ENCODE assay signal across 1 cellular context in the genomic region with DNA sequence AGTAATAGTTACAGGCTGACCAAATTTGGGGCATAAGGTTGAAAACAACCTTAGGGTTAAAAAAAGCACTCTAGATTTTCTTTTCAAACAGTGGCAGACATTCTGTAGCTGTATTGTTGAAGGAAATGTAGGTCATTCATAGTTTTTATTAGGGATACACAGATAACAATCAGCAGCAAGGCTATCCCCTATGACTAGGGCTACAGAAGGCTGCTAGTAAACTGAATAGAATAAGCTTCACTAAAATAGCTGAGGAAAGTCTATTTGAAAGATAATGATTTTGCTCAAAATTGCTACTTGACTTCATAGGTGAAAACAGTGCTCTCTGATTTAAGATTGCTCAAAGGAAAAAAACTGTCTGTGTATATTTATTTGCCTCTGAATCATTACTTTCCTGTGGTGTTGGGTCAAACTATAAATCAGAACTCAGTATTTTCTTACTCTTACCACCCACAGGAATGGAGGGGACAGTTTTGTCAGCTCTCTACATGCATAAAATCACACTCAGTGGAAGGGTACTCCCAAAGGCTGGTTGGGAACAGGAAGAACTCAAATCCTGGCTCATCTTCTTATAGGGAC.
A peak's percentile ranks its signal among the peaks of the same experiment; 100 is the strongest.
TF ChIP-seq lines count a peak whose summit lies in the region.

No MANE protein-coding gene starts in this region.

TF ChIP-seq in K562, 482 proteins besides CTCF, POLR2A, EP300 and RAD21:
- TF ChIP-seq GTF2F1 (IDR thresholded peaks at IDR 0.05; ENCODE audit: low read depth, low read length) (no peak), ZNF507 (tag; conservative IDR thresholded peaks at IDR 0.05) (peak; percentile 59)
